ENCODE assay signal across 11 cellular contexts in genomic region chr1:233261206-233261605, GRCh38. TPM values are rescaled to one million over a fixed set of nuclear protein-coding genes. Genes with fewer than 3 reads are reported as not detected.
DNase-seq lines count a peak whose midpoint lies in the region; ATAC-seq, FAIRE-seq and TF ChIP-seq lines count a peak whose summit lies in the region.
"Had no signal": no experiment of that assay in that cellular context is flagged by ENCODE, and none has a peak within 500 bp of the region (broad histone marks: within the 10 kb centered on the region; RNA-seq: fewer than 3 reads in every experiment).

No MANE protein-coding gene starts in this region.

- no peak overlapping the region for H3K4me3 ChIP-seq in A549

- no peak for TF ChIP-seq CTCF in A549 (IDR thresholded peaks at IDR 0.05)

- peaks cover 29% of the 10 kb centered on the region for H3K4me1 ChIP-seq in A549

- POLR2A ChIA-PET in A549 (lab: Yijun Ruan, JAX), result no interaction called here

- no peak for TF ChIP-seq RAD21 in A549 (conservative IDR thresholded peaks at IDR 0.05 in 1 of 2, IDR thresholded peaks at IDR 0.05 in 1 of 2)

- TF ChIP-seq EP300 in A549 (IDR thresholded peaks at IDR 0.05), result no peak

- H3K4me2 ChIP-seq in A549, result peak overlapping the region; percentile 67

- peak; percentile 49 to 80; a peak in 5 of 6 replicates for ATAC-seq in A549
- peak; percentile 97 for ATAC-seq in GM18909 (IDR thresholded peaks at IDR 0.05; ENCODE audit: poor library complexity, unreplicated experiment)
- ATAC-seq in HG02759 (IDR thresholded peaks at IDR 0.05; ENCODE audit: unreplicated experiment), result peak; percentile 97
- ATAC-seq: activated CD8-positive, alpha-beta T cell treated with anti-CD3 and anti-CD28 coated beads, Interleukin-2, amount 10 ng/mL, durations not matched to agents 7 days and 5 days; left ventricle myocardium superior had no signal

- 2% methylated on average over 3 of the region's 3 CpGs for WGBS in A549 (ENCODE audit: missing lambda C conversion rate)

- DNase-seq in A549 (ENCODE audit: low read depth in 1 of 2, low spot score in 1 of 2), result peak in 1 of 2 experiments; percentile 38
- peak; percentile 24 for DNase-seq in NCI-H146 (lab: John Stamatoyannopoulos, UW)
- DNase-seq in NCI-H2107 (lab: John Stamatoyannopoulos, UW), result no peak
- no peak for DNase-seq in C1 segment of cervical spinal cord (lab: John Stamatoyannopoulos, UW)
- no peak for DNase-seq in cerebellar cortex (ENCODE audit: low spot score)
- DNase-seq in activated gamma-delta T cell treated with Interleukin-2 at 50 U/mL for 16 hours, result no peak
- DNase-seq: activated CD8-positive, alpha-beta T cell treated with anti-CD3 and anti-CD28 coated beads, Interleukin-2, amount 10 ng/mL, durations not matched to agents 7 days and 5 days; cortex of kidney; left ventricle myocardium superior had no signal

- H3K9me3 ChIP-seq in A549, result no peaks in the 10 kb centered on the region

- peak overlapping the region; percentile 55 to 77; a peak in 5 of 6 replicates for H3K27ac ChIP-seq in A549

- peak; percentile 63 for FAIRE-seq in A549 (lab: Jason Lieb, UNC)

- CTCF ChIA-PET in A549 (lab: Yijun Ruan, JAX), result interaction anchor here (0.6 kb wide), 2 partner anchors 641 to 1194 kb away, joined by 3 read pairs; no protein-coding TSS in a partner anchor

- no peak for TF ChIP-seq POLR2A in A549 (IDR thresholded peaks at IDR 0.05; ENCODE audit: low read length)

TF ChIP-seq in A549, 52 proteins besides CTCF, POLR2A, EP300 and RAD21:
- TF ChIP-seq FOSL2 (IDR thresholded peaks at IDR 0.05), result no peak; the same call in 1 of the 2 replicates
- TF ChIP-seq FOSL2 (CRISPR knock-in tag; IDR thresholded peaks at IDR 0.05), result peak; percentile 75
- TF ChIP-seq JUNB (IDR thresholded peaks at IDR 0.05), result 0 out of 2 replicates have a peak, but pooled peaks have one; percentile 25
- no peak for TF ChIP-seq GATA3 (IDR thresholded peaks at IDR 0.05; ENCODE audit: borderline replicate concordance)
TF ChIP-seq in A549: peak in this region for 2.

RNA-seq across cellular contexts. Expression of gene PCNX2, which starts 34.3 kb away (rescaled TPM):
- 27.2 and 31.5 TPM in 2 replicates for polyA plus RNA-seq in A549 (2011; rRNA removed)
- 11.3 and 13.9 TPM in 2 replicates for polyA plus RNA-seq in A549 (2012; cell fraction: cytosol; rRNA removed)
- polyA plus RNA-seq in A549 (2012; cell fraction: nucleus; rRNA removed), result 33.4 and 41.8 TPM in 2 replicates
- polyA plus RNA-seq in A549 (2017; fragmentation: RNase III; extraction: RNeasy Plus Mini Kit Qiagen cat#74134 plus additional on column Dnase treatment), result 8.7 to 9.0 TPM (median 8.8 TPM) in 3 replicates
- polyA minus RNA-seq in A549 (2011; rRNA and poly(A)+ RNA removed), result 207 and 209 TPM in 2 replicates
